Comparison of ENCODE assay signal across 29 cellular contexts in the genomic region with DNA sequence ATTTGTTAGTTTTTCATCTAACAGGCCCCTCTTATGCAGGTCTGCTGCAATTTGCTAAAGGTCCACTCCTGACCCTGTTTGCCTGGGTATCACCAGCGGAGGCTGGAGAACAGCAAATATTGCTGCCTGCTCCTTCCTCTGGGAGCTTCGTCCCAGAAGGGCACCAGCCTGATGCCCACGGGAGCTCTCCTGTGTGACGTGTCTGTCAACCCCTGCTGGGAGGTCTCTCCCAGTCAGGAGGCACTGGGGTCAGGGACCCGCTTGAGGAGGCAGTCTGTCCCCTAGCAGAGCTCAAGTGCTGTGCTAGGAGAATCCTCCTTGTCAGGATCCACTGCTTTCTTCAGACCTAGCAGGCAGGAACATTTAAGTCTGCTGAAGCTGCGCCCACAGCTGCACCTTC.
"Had no signal": no experiment of that assay in that cellular context is flagged by ENCODE, and none has a peak within 500 bp of the region (broad histone marks: within the 10 kb centered on the region; RNA-seq: fewer than 3 reads in every experiment).

No MANE protein-coding gene starts in this region.

- H3K27ac ChIP-seq: colonic mucosa, coronary artery, dorsolateral prefrontal cortex, epithelial cell of prostate, esophagus muscularis mucosa, esophagus squamous epithelium, foreskin keratinocyte, gastrocnemius medialis, gastroesophageal sphincter, heart left ventricle, heart right ventricle had no signal

- H3K4me1 ChIP-seq: colonic mucosa, esophagus muscularis mucosa, esophagus squamous epithelium, foreskin keratinocyte, gastrocnemius medialis, gastroesophageal sphincter, heart left ventricle, heart right ventricle had no signal

- H3K4me3 Mint-ChIP-seq: dendritic cell treated with granulocyte-macrophage colony-stimulating factor and Interleukin-4, amounts not matched to agents 40 ng/mL and 50 ng/mL, for 4 days; effector memory CD8-positive, alpha-beta T cell; endodermal cell had no signal

- H3K4me1 Mint-ChIP-seq: endodermal cell had no signal

- H3K36me3 ChIP-seq: colonic mucosa, esophagus muscularis mucosa, esophagus squamous epithelium, gastrocnemius medialis, gastroesophageal sphincter, heart left ventricle, heart right ventricle had no signal

- FAIRE-seq: colon, endometrium, endothelial cell of umbilical vein, frontal cortex had no signal

- H3K9me3 ChIP-seq: colonic mucosa, esophagus muscularis mucosa, esophagus squamous epithelium, gastrocnemius medialis, gastroesophageal sphincter, heart left ventricle had no signal

- H3K27me3 ChIP-seq: colonic mucosa, esophagus muscularis mucosa, esophagus squamous epithelium, foreskin keratinocyte, gastrocnemius medialis, gastroesophageal sphincter, heart right ventricle had no signal

- H3K4me3 ChIP-seq: colonic mucosa, coronary artery, dorsolateral prefrontal cortex, esophagus muscularis mucosa, esophagus squamous epithelium, gastrocnemius medialis, gastroesophageal sphincter, heart left ventricle, heart right ventricle had no signal

- H3K27me3 Mint-ChIP-seq: dendritic cell treated with granulocyte-macrophage colony-stimulating factor and Interleukin-4, amounts not matched to agents 40 ng/mL and 50 ng/mL, for 4 days; effector memory CD8-positive, alpha-beta T cell had no signal

- DNase-seq: colonic mucosa; cortex of kidney; dermis blood vessel endothelial cell; dorsolateral prefrontal cortex; effector CD4-positive, alpha-beta T cell; effector CD8-positive, alpha-beta T cell; effector memory CD4-positive, alpha-beta T cell; effector memory CD8-positive, alpha-beta T cell; endodermal cell; erythroblast; esophagus squamous epithelium; foreskin fibroblast; foreskin keratinocyte; foreskin melanocyte; gastrocnemius medialis; glutamatergic neuron; head of caudate nucleus; heart left ventricle; heart right ventricle had no signal

- ATAC-seq: effector memory CD8-positive, alpha-beta T cell; esophagus mucosa; foreskin keratinocyte; gastrocnemius medialis; gastroesophageal sphincter; heart left ventricle; heart right ventricle had no signal

- H3K27ac Mint-ChIP-seq: dendritic cell treated with granulocyte-macrophage colony-stimulating factor and Interleukin-4, amounts not matched to agents 40 ng/mL and 50 ng/mL, for 4 days; endodermal cell had no signal
